26 cellular contexts compared by ENCODE assay signal in genomic region chr6:143328885-143329284, GRCh38.
DNase-seq lines count a peak whose midpoint lies in the region; ATAC-seq and TF ChIP-seq lines count a peak whose summit lies in the region.
"Had no signal": no experiment of that assay in that cellular context is flagged by ENCODE, and none has a peak within 500 bp of the region (broad histone marks: within the 10 kb centered on the region; RNA-seq: fewer than 3 reads in every experiment).

No MANE protein-coding gene starts in this region.

- TF ChIP-seq POLR2A in lower leg skin (IDR thresholded peaks at IDR 0.05): no peak

- H3K14ac ChIP-seq in mesenchymal stem cell (ENCODE audit: low read length in 2 of 2): no peak overlapping the region

- H3K27me3 Mint-ChIP-seq in naive thymus-derived CD4-positive, alpha-beta T cell: no peaks in the 10 kb centered on the region
- H3K27me3 Mint-ChIP-seq: activated naive CD8-positive, alpha-beta T cell treated with anti-CD3 and anti-CD28 coated beads, Interleukin-2, amount 10 ng/mL, durations not matched to agents 7 days and 5 days had no signal

- H2BK12ac ChIP-seq in mesenchymal stem cell (ENCODE audit: low read length in 2 of 2): no peak overlapping the region

- H2BK15ac ChIP-seq in mesenchymal stem cell (ENCODE audit: low read depth, poor library complexity, severe bottlenecking): no peak overlapping the region

- TF ChIP-seq CTCF in HEK293 (tag by site-specific recombination; IDR thresholded peaks at IDR 0.05): no peak
- TF ChIP-seq CTCF in lower leg skin (IDR thresholded peaks at IDR 0.05): no peak

- no peak overlapping the region for H2AK5ac ChIP-seq in mesenchymal stem cell (ENCODE audit: low read length, severe bottlenecking)

- H3K4me1 Mint-ChIP-seq in naive thymus-derived CD4-positive, alpha-beta T cell: no peaks in the 10 kb centered on the region
- H3K4me1 Mint-ChIP-seq: activated naive CD8-positive, alpha-beta T cell treated with anti-CD3 and anti-CD28 coated beads, Interleukin-2, amount 10 ng/mL, durations not matched to agents 7 days and 5 days; neural crest cell had no signal

- 10% methylated on average over 1 of the region's 1 CpG for WGBS in mesenchymal stem cell
- WGBS in lower leg skin, 2 donors: 41 to 50% methylated on average over 1 of the region's 1 CpG

- H3K9ac ChIP-seq in mesenchymal stem cell (ENCODE audit: low read length): no peak overlapping the region

- H3K18ac ChIP-seq in mesenchymal stem cell (ENCODE audit: low read depth in 1 of 2, low read length in 2 of 2): no peak overlapping the region

- peaks cover 3% of the 10 kb centered on the region; the same call in 1 of the 2 replicates for H3K4me1 ChIP-seq in HEK293 (ENCODE audit: control insufficient read depth, insufficient read depth, low read length)
- no peaks in the 10 kb centered on the region for H3K4me1 ChIP-seq in mesenchymal stem cell (ENCODE audit: control insufficient read depth, insufficient read depth, low read depth, low read length)
- no peaks in the 10 kb centered on the region for H3K4me1 ChIP-seq in naive thymus-derived CD4-positive, alpha-beta T cell (ENCODE audit: control insufficient read depth in 2 of 2, insufficient read depth in 2 of 2, low read length in 2 of 2)
- H3K4me1 ChIP-seq: BE2C, gastroesophageal sphincter, upper lobe of right lung had no signal

- H3K36me3 Mint-ChIP-seq in naive thymus-derived CD4-positive, alpha-beta T cell: peaks cover 0 to 9% (median 0%) of the 10 kb centered on the region in 5 donors
- H3K36me3 Mint-ChIP-seq: activated naive CD8-positive, alpha-beta T cell treated with anti-CD3 and anti-CD28 coated beads, Interleukin-2, amount 10 ng/mL, durations not matched to agents 7 days and 5 days had no signal

- H4K91ac ChIP-seq in mesenchymal stem cell (ENCODE audit: low read length): no peak overlapping the region

- H3K36me3 ChIP-seq in HEK293 (ENCODE audit: control insufficient read depth in 2 of 2, insufficient read depth in 1 of 2, low read length in 2 of 2) (no peaks in the 10 kb centered on the region), mesenchymal stem cell (ENCODE audit: control insufficient read depth in 1 of 2, insufficient read depth in 2 of 2, low read depth in 1 of 2, low read length in 2 of 2) (no peaks in the 10 kb centered on the region)
- H3K36me3 ChIP-seq in naive thymus-derived CD4-positive, alpha-beta T cell (ENCODE audit: control insufficient read depth in 2 of 3, insufficient read depth in 3 of 3, low read length in 3 of 3): no peaks in the 10 kb centered on the region
- H3K36me3 ChIP-seq: BE2C, brain microvascular endothelial cell, upper lobe of right lung had no signal

- H3K4me2 ChIP-seq in mesenchymal stem cell (ENCODE audit: low read length, poor library complexity, severe bottlenecking): no peak overlapping the region

- no peak overlapping the region for H2BK120ac ChIP-seq in mesenchymal stem cell (ENCODE audit: low read depth, low read length)

- POLR2A ChIA-PET in HEK293 (lab: Yijun Ruan, JAX): no interaction called here
- POLR2A ChIA-PET in naive thymus-derived CD4-positive, alpha-beta T cell (lab: Charles Lee): no interaction called here

- H3K4me3 ChIP-seq in HEK293 (ENCODE audit: low read depth, low read length) (no peak overlapping the region), mesenchymal stem cell (ENCODE audit: insufficient read depth in 1 of 2, low read depth in 1 of 2, low read length in 2 of 2) (no peak overlapping the region), lower leg skin (ENCODE audit: low read depth, poor library complexity, severe bottlenecking) (no peak overlapping the region)
- no peak overlapping the region for H3K4me3 ChIP-seq in naive thymus-derived CD4-positive, alpha-beta T cell (ENCODE audit: low read length)
- H3K4me3 ChIP-seq: gastroesophageal sphincter, upper lobe of right lung had no signal

- no peaks in the 10 kb centered on the region for H3K9me3 ChIP-seq in HEK293 (ENCODE audit: control insufficient read depth, insufficient read depth, low read depth, low read length)
- H3K9me3 ChIP-seq in mesenchymal stem cell (ENCODE audit: control insufficient read depth, low read length): no peaks in the 10 kb centered on the region
- no peaks in the 10 kb centered on the region for H3K9me3 ChIP-seq in naive thymus-derived CD4-positive, alpha-beta T cell (ENCODE audit: control insufficient read depth in 2 of 3, low read length in 3 of 3)
- H3K9me3 ChIP-seq: BE2C, gastroesophageal sphincter, upper lobe of right lung had no signal

- H3K27ac Mint-ChIP-seq in naive thymus-derived CD4-positive, alpha-beta T cell: no peak overlapping the region
- H3K27ac Mint-ChIP-seq: activated naive CD8-positive, alpha-beta T cell treated with anti-CD3 and anti-CD28 coated beads, Interleukin-2, amount 10 ng/mL, durations not matched to agents 7 days and 5 days; activated T-cell treated with anti-CD3 and anti-CD28 coated beads, Interleukin-2, amount 50 U/mL, for 72 hours; T-helper 2 cell treated with Interferon-gamma antibody and Interleukin-4, amounts not matched to agents 5 μg/mL and 100 μg/mL, for 36 hours had no signal

- ATAC-seq in naive thymus-derived CD4-positive, alpha-beta T cell: no peak
- ATAC-seq: activated T-cell treated with anti-CD3 and anti-CD28 coated beads, Interleukin-2, amount 50 U/mL, for 72 hours; gastroesophageal sphincter; upper lobe of right lung had no signal

- DNase-seq in NCI-H226 (peak; percentile 26), dermis blood vessel endothelial cell (peak; percentile 19), mesenchymal stem cell (peak; percentile 9), NCI-H2081 (lab: John Stamatoyannopoulos, UW) (no peak), lower leg skin (ENCODE audit: low spot score in 2 of 2) (no peak)
- no peak for DNase-seq in naive thymus-derived CD4-positive, alpha-beta T cell
- DNase-seq: activated CD4-positive, alpha-beta T cell treated with anti-CD3 and anti-CD28 coated beads for 1 hour; activated CD8-positive, alpha-beta memory T cell treated with anti-CD3 and anti-CD28 coated beads for 24 hours; activated naive CD8-positive, alpha-beta T cell treated with anti-CD3 and anti-CD28 coated beads, Interleukin-2, amount 10 ng/mL, durations not matched to agents 7 days and 5 days; activated T-cell treated with anti-CD3 and anti-CD28 coated beads, Interleukin-2, amount 50 U/mL, for 72 hours; BE2C; brain microvascular endothelial cell; COR-L47; cortex of kidney; GF-D8; NCI-H1048; NCI-H2029 treated with DMSO at 0.1 percent for 48 hours; NCI-H69; small intestine; stimulated activated CD4-positive, alpha-beta T cell treated with anti-CD3 and anti-CD28 coated beads, Interleukin-4, amount 100 ng/mL, for 24 hours; upper lobe of right lung had no signal

- H3K27me3 ChIP-seq in mesenchymal stem cell (ENCODE audit: control insufficient read depth in 1 of 2, insufficient read depth in 1 of 2, low read length in 2 of 2): no peaks in the 10 kb centered on the region
- H3K27me3 ChIP-seq in naive thymus-derived CD4-positive, alpha-beta T cell (ENCODE audit: control insufficient read depth in 2 of 2, insufficient read depth in 2 of 2, low read length in 2 of 2): no peaks in the 10 kb centered on the region
- H3K27me3 ChIP-seq: BE2C, brain microvascular endothelial cell, gastroesophageal sphincter, upper lobe of right lung had no signal

- intact Hi-C loops in lower leg skin (cut with DNase I; ENCODE audit: low total_unique reads): no loop called here
- intact Hi-C loops in naive thymus-derived CD4-positive, alpha-beta T cell (cut with micrococcal nuclease): no loop called here

- H2AFZ ChIP-seq in mesenchymal stem cell (ENCODE audit: low read depth, low read length): no peak overlapping the region

- H4K8ac ChIP-seq in mesenchymal stem cell (ENCODE audit: low read length): no peak overlapping the region

- no peak overlapping the region for H2BK5ac ChIP-seq in mesenchymal stem cell (ENCODE audit: low read depth, low read length, poor library complexity, severe bottlenecking)

- CTCF ChIA-PET in HEK293 (lab: Yijun Ruan, JAX): interaction anchor here (1.5 to 1.9 kb wide), 2 partner anchors 9 to 31 kb away, joined by 6 to 8 read pairs; no protein-coding TSS in a partner anchor
- CTCF ChIA-PET in naive thymus-derived CD4-positive, alpha-beta T cell (lab: Charles Lee): no interaction called here

- H3K4me3 Mint-ChIP-seq in naive thymus-derived CD4-positive, alpha-beta T cell: no peak overlapping the region
- H3K4me3 Mint-ChIP-seq: activated naive CD8-positive, alpha-beta T cell treated with anti-CD3 and anti-CD28 coated beads, Interleukin-2, amount 10 ng/mL, durations not matched to agents 7 days and 5 days; activated T-cell treated with anti-CD3 and anti-CD28 coated beads, Interleukin-2, amount 50 U/mL, for 72 hours; neural crest cell; T-helper 2 cell treated with Interferon-gamma antibody and Interleukin-4, amounts not matched to agents 5 μg/mL and 100 μg/mL, for 36 hours had no signal

- no peaks in the 10 kb centered on the region for H3K79me1 ChIP-seq in mesenchymal stem cell (replicated peaks; ENCODE audit: low read length, poor library complexity, severe bottlenecking)

- H3K9me3 Mint-ChIP-seq in naive thymus-derived CD4-positive, alpha-beta T cell: peaks cover 0 to 6% (median 0%) of the 10 kb centered on the region in 11 donors
- H3K9me3 Mint-ChIP-seq: neural crest cell; T-helper 2 cell treated with Interferon-gamma antibody and Interleukin-4, amounts not matched to agents 5 μg/mL and 100 μg/mL, for 36 hours had no signal

- H3K23ac ChIP-seq in mesenchymal stem cell (ENCODE audit: low read length in 2 of 2): no peak overlapping the region

- H3K27ac ChIP-seq in HEK293 (ENCODE audit: extremely low read depth, low read depth, low read length): no peak overlapping the region
- H3K27ac ChIP-seq in mesenchymal stem cell (ENCODE audit: low read length, poor library complexity, severe bottlenecking): no peak overlapping the region
- no peak overlapping the region for H3K27ac ChIP-seq in naive thymus-derived CD4-positive, alpha-beta T cell (ENCODE audit: low read depth, low read length)
- H3K27ac ChIP-seq: brain microvascular endothelial cell, gastroesophageal sphincter, HL-60, upper lobe of right lung had no signal

- no peak overlapping the region for H3K4ac ChIP-seq in mesenchymal stem cell (ENCODE audit: low read depth in 1 of 2, low read length in 2 of 2)

TF ChIP-seq in HEK293, 187 proteins besides CTCF, POLR2A, EP300 and RAD21:
- TF ChIP-seq ZNF677 (tag by site-specific recombination; IDR thresholded peaks at IDR 0.05) (peak; percentile 90), ZNF146 (tag by site-specific recombination; IDR thresholded peaks at IDR 0.05) (no peak), ZBTB7A (tag by site-specific recombination; IDR thresholded peaks at IDR 0.05; ENCODE audit: low read depth) (no peak), ZNF24 (tag by site-specific recombination; IDR thresholded peaks at IDR 0.05) (no peak)

Comparison
In these comparisons a context has a peak if more than half of its experiments do, and no peak if none do; other contexts are left out.
1. DNase-seq: peak in NCI-H226 (single experiment), dermis blood vessel endothelial cell (single experiment) and mesenchymal stem cell (single experiment); none in NCI-H2081 (0 of 2), lower leg skin (0 of 2) and naive thymus-derived CD4-positive, alpha-beta T cell (0 of 9).